ENCODE assay signal across 1 cellular context in the genomic region with DNA sequence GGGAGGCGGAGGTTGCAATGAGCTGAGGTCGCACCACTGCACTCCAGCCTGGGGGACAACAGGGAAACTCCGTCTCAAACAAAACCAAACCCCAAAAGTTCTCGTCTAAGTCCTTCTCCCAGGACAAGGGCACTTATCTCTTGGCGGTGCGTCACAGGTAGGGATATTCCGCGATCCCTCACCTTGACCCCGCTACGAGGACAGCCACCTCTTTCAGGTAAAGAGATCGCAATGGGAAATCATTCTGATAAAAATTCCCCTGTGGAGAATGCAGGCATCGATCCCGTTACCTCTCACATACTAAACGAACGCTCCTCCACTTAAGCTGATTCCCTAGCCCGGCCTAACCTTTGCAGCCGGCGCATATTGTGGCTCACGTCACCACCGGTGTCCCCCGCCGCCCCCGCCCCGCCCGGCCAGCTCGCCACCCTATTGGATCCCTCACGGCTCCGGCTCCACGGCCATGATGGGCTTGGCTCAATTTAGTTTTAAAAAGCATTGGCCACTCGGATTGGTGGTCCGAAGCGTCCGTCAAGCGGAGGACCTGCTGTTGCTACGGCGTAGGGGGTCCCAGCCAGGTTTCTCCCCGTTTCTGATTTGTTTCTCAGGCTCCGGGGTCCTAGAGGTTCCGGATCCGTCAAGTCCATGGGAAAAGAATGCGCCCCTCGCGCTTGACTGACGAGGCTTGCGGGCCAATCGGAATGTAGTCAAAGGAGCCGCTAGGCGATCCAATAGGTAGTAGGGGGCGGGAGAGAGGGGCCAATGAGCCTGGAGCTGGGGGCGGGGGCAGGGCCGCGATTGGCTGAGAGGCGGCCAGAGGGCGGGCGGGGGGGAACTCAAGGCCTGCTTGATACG.
A peak's percentile ranks its signal among the peaks of the same experiment; 100 is the strongest.
TF ChIP-seq lines count a peak whose summit lies in the region.

No MANE protein-coding gene starts in this region.

TF ChIP-seq in HepG2, 621 proteins besides CTCF, POLR2A, EP300 and RAD21 (continued from another document and continues in another):
- TF ChIP-seq, protein P1, sequence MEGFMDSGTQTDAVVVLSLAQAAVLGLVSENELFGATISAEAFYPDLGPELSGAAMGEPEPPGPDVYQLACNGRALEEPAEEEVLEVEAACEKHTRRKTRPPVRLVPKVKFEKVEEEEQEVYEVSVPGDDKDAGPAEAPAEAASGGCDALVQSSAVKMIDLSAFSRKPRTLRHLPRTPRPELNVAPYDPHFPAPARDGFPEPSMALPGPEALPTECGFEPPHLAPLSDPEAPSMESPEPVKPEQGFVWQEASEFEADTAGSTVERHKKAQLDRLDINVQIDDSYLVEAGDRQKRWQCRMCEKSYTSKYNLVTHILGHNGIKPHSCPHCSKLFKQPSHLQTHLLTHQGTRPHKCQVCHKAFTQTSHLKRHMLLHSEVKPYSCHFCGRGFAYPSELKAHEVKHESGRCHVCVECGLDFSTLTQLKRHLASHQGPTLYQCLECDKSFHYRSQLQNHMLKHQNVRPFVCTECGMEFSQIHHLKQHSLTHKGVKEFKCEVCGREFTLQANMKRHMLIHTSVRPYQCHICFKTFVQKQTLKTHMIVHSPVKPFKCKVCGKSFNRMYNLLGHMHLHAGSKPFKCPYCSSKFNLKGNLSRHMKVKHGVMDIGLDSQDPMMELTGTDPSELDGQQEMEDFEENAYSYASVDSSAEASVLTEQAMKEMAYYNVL (CRISPR knock-in tag; IDR thresholded peaks at IDR 0.05; ENCODE audit: borderline replicate concordance) = peak; percentile 72; the same call in 1 of the 2 replicates
- TF ChIP-seq, protein P2, sequence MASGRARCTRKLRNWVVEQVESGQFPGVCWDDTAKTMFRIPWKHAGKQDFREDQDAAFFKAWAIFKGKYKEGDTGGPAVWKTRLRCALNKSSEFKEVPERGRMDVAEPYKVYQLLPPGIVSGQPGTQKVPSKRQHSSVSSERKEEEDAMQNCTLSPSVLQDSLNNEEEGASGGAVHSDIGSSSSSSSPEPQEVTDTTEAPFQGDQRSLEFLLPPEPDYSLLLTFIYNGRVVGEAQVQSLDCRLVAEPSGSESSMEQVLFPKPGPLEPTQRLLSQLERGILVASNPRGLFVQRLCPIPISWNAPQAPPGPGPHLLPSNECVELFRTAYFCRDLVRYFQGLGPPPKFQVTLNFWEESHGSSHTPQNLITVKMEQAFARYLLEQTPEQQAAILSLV (CRISPR knock-in tag; IDR thresholded peaks at IDR 0.05; ENCODE audit: borderline replicate concordance) = peak; percentile 50; the same call in 1 of the 2 replicates
- TF ChIP-seq KAT2B (IDR thresholded peaks at IDR 0.05; ENCODE audit: borderline replicate concordance, low read depth, low read length) = peak; percentile 14; the same call in 1 of the 2 replicates
- TF ChIP-seq, protein P3, sequence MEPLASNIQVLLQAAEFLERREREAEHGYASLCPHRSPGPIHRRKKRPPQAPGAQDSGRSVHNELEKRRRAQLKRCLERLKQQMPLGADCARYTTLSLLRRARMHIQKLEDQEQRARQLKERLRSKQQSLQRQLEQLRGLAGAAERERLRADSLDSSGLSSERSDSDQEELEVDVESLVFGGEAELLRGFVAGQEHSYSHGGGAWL (CRISPR knock-in tag; IDR thresholded peaks at IDR 0.05) = no peak
- peak; percentile 20 for TF ChIP-seq CBX1 (IDR thresholded peaks at IDR 0.05; ENCODE audit: low read depth)
- TF ChIP-seq SMYD3 (CRISPR knock-in tag; IDR thresholded peaks at IDR 0.05) = 0 out of 2 replicates have a peak, but pooled peaks have one; percentile 60
- TF ChIP-seq, protein P4, sequence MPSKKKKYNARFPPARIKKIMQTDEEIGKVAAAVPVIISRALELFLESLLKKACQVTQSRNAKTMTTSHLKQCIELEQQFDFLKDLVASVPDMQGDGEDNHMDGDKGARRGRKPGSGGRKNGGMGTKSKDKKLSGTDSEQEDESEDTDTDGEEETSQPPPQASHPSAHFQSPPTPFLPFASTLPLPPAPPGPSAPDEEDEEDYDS (CRISPR knock-in tag; IDR thresholded peaks at IDR 0.05) = peak; percentile 13; the same call in 1 of the 2 replicates
- peak; percentile 92; the same call in 1 of the 2 replicates for TF ChIP-seq TOE1 (CRISPR knock-in tag; IDR thresholded peaks at IDR 0.05)
- TF ChIP-seq NAIF1 (CRISPR knock-in tag; IDR thresholded peaks at IDR 0.05; ENCODE audit: borderline replicate concordance) = no peak
- no peak for TF ChIP-seq TCF7 (IDR thresholded peaks at IDR 0.05; ENCODE audit: low read depth)
- TF ChIP-seq, protein P5, sequence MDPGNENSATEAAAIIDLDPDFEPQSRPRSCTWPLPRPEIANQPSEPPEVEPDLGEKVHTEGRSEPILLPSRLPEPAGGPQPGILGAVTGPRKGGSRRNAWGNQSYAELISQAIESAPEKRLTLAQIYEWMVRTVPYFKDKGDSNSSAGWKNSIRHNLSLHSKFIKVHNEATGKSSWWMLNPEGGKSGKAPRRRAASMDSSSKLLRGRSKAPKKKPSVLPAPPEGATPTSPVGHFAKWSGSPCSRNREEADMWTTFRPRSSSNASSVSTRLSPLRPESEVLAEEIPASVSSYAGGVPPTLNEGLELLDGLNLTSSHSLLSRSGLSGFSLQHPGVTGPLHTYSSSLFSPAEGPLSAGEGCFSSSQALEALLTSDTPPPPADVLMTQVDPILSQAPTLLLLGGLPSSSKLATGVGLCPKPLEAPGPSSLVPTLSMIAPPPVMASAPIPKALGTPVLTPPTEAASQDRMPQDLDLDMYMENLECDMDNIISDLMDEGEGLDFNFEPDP (CRISPR knock-in tag; conservative IDR thresholded peaks at IDR 0.05) = 0 out of 2 replicates have a peak, but pooled peaks have one; percentile 80
- TF ChIP-seq ZNF563 (CRISPR knock-in tag; IDR thresholded peaks at IDR 0.05) = 0 out of 2 replicates have a peak, but pooled peaks have one; percentile 14
- peak in 1 of 2 experiments; percentile 75; a peak in 1 of 4 replicates for TF ChIP-seq KLF16 (CRISPR knock-in tag; IDR thresholded peaks at IDR 0.05)
- 0 out of 2 replicates have a peak, but pooled peaks have one; percentile 17 for TF ChIP-seq ZSCAN21 (CRISPR knock-in tag; IDR thresholded peaks at IDR 0.05; ENCODE audit: borderline replicate concordance)
- TF ChIP-seq PRMT3 (CRISPR knock-in tag; IDR thresholded peaks at IDR 0.05; ENCODE audit: borderline replicate concordance, low read depth) = no peak
- no peak for TF ChIP-seq ZNF180 (CRISPR knock-in tag; IDR thresholded peaks at IDR 0.05; ENCODE audit: borderline replicate concordance, low read depth)
- TF ChIP-seq ZNF749 (CRISPR knock-in tag; IDR thresholded peaks at IDR 0.05; ENCODE audit: borderline replicate concordance) = no peak
- TF ChIP-seq ARID2 (CRISPR knock-in tag; IDR thresholded peaks at IDR 0.05; ENCODE audit: borderline replicate concordance) = no peak
- TF ChIP-seq RBM22 (optimal IDR thresholded peaks at IDR 0.05; ENCODE audit: low read length) = peak; percentile 90
- TF ChIP-seq SP2 (CRISPR knock-in tag; IDR thresholded peaks at IDR 0.05) = peak; percentile 87
- TF ChIP-seq SMARCE1 (IDR thresholded peaks at IDR 0.05; ENCODE audit: borderline replicate concordance) = no peak
- TF ChIP-seq SIN3B (IDR thresholded peaks at IDR 0.05; ENCODE audit: low read length) = peak; percentile 48; the same call in 1 of the 2 replicates
- no peak for TF ChIP-seq GTF3A (CRISPR knock-in tag; conservative IDR thresholded peaks at IDR 0.05)
- 0 out of 2 replicates have a peak, but pooled peaks have one; percentile 40 for TF ChIP-seq ZNF776 (CRISPR knock-in tag; IDR thresholded peaks at IDR 0.05)
- TF ChIP-seq NFIB (CRISPR knock-in tag; IDR thresholded peaks at IDR 0.05; ENCODE audit: borderline replicate concordance) = no peak
- TF ChIP-seq ZNF20 (CRISPR knock-in tag; IDR thresholded peaks at IDR 0.05) = no peak
- TF ChIP-seq MIER3 (CRISPR knock-in tag; IDR thresholded peaks at IDR 0.05; ENCODE audit: borderline replicate concordance) = peak; percentile 64; the same call in 1 of the 2 replicates
- TF ChIP-seq, protein P6, sequence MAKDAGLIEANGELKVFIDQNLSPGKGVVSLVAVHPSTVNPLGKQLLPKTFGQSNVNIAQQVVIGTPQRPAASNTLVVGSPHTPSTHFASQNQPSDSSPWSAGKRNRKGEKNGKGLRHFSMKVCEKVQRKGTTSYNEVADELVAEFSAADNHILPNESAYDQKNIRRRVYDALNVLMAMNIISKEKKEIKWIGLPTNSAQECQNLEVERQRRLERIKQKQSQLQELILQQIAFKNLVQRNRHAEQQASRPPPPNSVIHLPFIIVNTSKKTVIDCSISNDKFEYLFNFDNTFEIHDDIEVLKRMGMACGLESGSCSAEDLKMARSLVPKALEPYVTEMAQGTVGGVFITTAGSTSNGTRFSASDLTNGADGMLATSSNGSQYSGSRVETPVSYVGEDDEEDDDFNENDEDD (CRISPR knock-in tag; IDR thresholded peaks at IDR 0.05; ENCODE audit: borderline replicate concordance) = peak; percentile 50; the same call in 1 of the 2 replicates
- no peak for TF ChIP-seq CBX2 (IDR thresholded peaks at IDR 0.05; ENCODE audit: low read depth, low read length)
- TF ChIP-seq CBX2 (CRISPR knock-in tag; IDR thresholded peaks at IDR 0.05; ENCODE audit: low read depth) = no peak
- TF ChIP-seq ZNF883 (CRISPR knock-in tag; IDR thresholded peaks at IDR 0.05; ENCODE audit: not compliant biosample characterization) = no peak
- no peak; the same call in 2 of the 3 replicates for TF ChIP-seq MXI1 (IDR thresholded peaks at IDR 0.05; ENCODE audit: borderline replicate concordance, low read depth, low read length)
- TF ChIP-seq, protein P7, sequence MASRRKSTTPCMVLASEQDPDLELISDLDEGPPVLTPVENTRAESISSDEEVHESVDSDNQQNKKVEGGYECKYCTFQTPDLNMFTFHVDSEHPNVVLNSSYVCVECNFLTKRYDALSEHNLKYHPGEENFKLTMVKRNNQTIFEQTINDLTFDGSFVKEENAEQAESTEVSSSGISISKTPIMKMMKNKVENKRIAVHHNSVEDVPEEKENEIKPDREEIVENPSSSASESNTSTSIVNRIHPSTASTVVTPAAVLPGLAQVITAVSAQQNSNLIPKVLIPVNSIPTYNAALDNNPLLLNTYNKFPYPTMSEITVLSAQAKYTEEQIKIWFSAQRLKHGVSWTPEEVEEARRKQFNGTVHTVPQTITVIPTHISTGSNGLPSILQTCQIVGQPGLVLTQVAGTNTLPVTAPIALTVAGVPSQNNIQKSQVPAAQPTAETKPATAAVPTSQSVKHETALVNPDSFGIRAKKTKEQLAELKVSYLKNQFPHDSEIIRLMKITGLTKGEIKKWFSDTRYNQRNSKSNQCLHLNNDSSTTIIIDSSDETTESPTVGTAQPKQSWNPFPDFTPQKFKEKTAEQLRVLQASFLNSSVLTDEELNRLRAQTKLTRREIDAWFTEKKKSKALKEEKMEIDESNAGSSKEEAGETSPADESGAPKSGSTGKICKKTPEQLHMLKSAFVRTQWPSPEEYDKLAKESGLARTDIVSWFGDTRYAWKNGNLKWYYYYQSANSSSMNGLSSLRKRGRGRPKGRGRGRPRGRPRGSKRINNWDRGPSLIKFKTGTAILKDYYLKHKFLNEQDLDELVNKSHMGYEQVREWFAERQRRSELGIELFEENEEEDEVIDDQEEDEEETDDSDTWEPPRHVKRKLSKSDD (CRISPR knock-in tag; IDR thresholded peaks at IDR 0.05; ENCODE audit: low read depth) = peak; percentile 77; the same call in 1 of the 2 replicates
- TF ChIP-seq, protein P8, sequence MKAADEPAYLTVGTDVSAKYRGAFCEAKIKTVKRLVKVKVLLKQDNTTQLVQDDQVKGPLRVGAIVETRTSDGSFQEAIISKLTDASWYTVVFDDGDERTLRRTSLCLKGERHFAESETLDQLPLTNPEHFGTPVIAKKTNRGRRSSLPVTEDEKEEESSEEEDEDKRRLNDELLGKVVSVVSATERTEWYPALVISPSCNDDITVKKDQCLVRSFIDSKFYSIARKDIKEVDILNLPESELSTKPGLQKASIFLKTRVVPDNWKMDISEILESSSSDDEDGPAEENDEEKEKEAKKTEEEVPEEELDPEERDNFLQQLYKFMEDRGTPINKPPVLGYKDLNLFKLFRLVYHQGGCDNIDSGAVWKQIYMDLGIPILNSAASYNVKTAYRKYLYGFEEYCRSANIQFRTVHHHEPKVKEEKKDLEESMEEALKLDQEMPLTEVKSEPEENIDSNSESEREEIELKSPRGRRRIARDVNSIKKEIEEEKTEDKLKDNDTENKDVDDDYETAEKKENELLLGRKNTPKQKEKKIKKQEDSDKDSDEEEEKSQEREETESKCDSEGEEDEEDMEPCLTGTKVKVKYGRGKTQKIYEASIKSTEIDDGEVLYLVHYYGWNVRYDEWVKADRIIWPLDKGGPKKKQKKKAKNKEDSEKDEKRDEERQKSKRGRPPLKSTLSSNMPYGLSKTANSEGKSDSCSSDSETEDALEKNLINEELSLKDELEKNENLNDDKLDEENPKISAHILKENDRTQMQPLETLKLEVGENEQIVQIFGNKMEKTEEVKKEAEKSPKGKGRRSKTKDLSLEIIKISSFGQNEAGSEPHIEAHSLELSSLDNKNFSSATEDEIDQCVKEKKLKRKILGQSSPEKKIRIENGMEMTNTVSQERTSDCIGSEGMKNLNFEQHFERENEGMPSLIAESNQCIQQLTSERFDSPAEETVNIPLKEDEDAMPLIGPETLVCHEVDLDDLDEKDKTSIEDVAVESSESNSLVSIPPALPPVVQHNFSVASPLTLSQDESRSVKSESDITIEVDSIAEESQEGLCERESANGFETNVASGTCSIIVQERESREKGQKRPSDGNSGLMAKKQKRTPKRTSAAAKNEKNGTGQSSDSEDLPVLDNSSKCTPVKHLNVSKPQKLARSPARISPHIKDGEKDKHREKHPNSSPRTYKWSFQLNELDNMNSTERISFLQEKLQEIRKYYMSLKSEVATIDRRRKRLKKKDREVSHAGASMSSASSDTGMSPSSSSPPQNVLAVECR (CRISPR knock-in tag; IDR thresholded peaks at IDR 0.05; ENCODE audit: borderline replicate concordance) = peak; percentile 67
- no peak for TF ChIP-seq JUN (CRISPR knock-in tag; IDR thresholded peaks at IDR 0.05)
- TF ChIP-seq, protein P9, sequence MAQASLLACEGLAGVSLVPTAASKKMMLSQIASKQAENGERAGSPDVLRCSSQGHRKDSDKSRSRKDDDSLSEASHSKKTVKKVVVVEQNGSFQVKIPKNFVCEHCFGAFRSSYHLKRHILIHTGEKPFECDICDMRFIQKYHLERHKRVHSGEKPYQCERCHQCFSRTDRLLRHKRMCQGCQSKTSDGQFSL (CRISPR knock-in tag; IDR thresholded peaks at IDR 0.05) = no peak
- peak; percentile 71 for TF ChIP-seq HOXA5 (CRISPR knock-in tag; IDR thresholded peaks at IDR 0.05)
- peak; percentile 92 for TF ChIP-seq NR2F6 (IDR thresholded peaks at IDR 0.05)
- peak; percentile 89 for TF ChIP-seq NR2F6 (CRISPR knock-in tag; IDR thresholded peaks at IDR 0.05)
- TF ChIP-seq CREB1 (IDR thresholded peaks at IDR 0.05) = peak; percentile 78
- peak; percentile 89 for TF ChIP-seq CREB1 (CRISPR knock-in tag; IDR thresholded peaks at IDR 0.05)
- no peak for TF ChIP-seq ZNF367 (CRISPR knock-in tag; IDR thresholded peaks at IDR 0.05; ENCODE audit: borderline replicate concordance)
- TF ChIP-seq, protein P10, sequence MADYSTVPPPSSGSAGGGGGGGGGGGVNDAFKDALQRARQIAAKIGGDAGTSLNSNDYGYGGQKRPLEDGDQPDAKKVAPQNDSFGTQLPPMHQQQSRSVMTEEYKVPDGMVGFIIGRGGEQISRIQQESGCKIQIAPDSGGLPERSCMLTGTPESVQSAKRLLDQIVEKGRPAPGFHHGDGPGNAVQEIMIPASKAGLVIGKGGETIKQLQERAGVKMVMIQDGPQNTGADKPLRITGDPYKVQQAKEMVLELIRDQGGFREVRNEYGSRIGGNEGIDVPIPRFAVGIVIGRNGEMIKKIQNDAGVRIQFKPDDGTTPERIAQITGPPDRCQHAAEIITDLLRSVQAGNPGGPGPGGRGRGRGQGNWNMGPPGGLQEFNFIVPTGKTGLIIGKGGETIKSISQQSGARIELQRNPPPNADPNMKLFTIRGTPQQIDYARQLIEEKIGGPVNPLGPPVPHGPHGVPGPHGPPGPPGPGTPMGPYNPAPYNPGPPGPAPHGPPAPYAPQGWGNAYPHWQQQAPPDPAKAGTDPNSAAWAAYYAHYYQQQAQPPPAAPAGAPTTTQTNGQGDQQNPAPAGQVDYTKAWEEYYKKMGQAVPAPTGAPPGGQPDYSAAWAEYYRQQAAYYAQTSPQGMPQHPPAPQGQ (CRISPR knock-in tag; IDR thresholded peaks at IDR 0.05; ENCODE audit: borderline replicate concordance) = no peak
- TF ChIP-seq ZSCAN30 (CRISPR knock-in tag; IDR thresholded peaks at IDR 0.05) = no peak
